ENCODE assay signal across 8 cellular contexts in genomic region chr6:156776470-156776840, GRCh38. TPM values are rescaled to one million over a fixed set of nuclear protein-coding genes. Genes with fewer than 3 reads are reported as not detected.
A peak's percentile ranks its signal among the peaks of the same experiment; 100 is the strongest.
DNase-seq lines count a peak whose midpoint lies in the region; ATAC-seq and TF ChIP-seq lines count a peak whose summit lies in the region.

No MANE protein-coding gene starts in this region.

- H3K27ac Mint-ChIP-seq in CD4-positive, alpha-beta T cell, result peak overlapping the region; percentile 97
- H3K27ac Mint-ChIP-seq in endothelial cell (ENCODE audit: unreplicated experiment), result peak overlapping the region; percentile 100
- H3K27ac Mint-ChIP-seq in natural killer cell, result peak overlapping the region; percentile 92

- ATAC-seq in CD4-positive, alpha-beta T cell (ENCODE audit: poor library complexity), result no peak
- no peak for ATAC-seq in natural killer cell

- H3K36me3 ChIP-seq in SJCRH30, result no peaks in the 10 kb centered on the region

- peaks cover 21% of the 10 kb centered on the region for H3K36me3 Mint-ChIP-seq in CD4-positive, alpha-beta T cell (ENCODE audit: low read depth)
- H3K36me3 Mint-ChIP-seq in endothelial cell (ENCODE audit: low read depth, unreplicated experiment) (peaks cover 12% of the 10 kb centered on the region), natural killer cell (no peaks in the 10 kb centered on the region)

- H3K27me3 ChIP-seq in CD4-positive, alpha-beta T cell (ENCODE audit: control insufficient read depth, insufficient read depth, low read length), result no peaks in the 10 kb centered on the region
- H3K27me3 ChIP-seq in HL-60 (ENCODE audit: insufficient read depth, poor library complexity, severe bottlenecking) (no peaks in the 10 kb centered on the region), SJCRH30 (no peaks in the 10 kb centered on the region)

- intact Hi-C loops in CD4-positive, alpha-beta T cell (cut with DNase I, micrococcal nuclease), result loop anchor here (1.0 to 10.0 kb wide), 8 partner anchors 56 to 1464 kb away; partner anchors contain the start of gene TFB1M (in 2 of the 2)
- intact Hi-C loops in natural killer cell (cut with micrococcal nuclease), result loop anchor here (5.0 kb wide), 1 partner anchor 406 kb away; no protein-coding TSS in a partner anchor

- peaks cover 23% of the 10 kb centered on the region for H3K4me1 ChIP-seq in SJCRH30

- H3K9me3 Mint-ChIP-seq in CD4-positive, alpha-beta T cell, result no peaks in the 10 kb centered on the region
- H3K9me3 Mint-ChIP-seq in endothelial cell (ENCODE audit: unreplicated experiment), result no peaks in the 10 kb centered on the region
- H3K9me3 Mint-ChIP-seq in natural killer cell, result no peaks in the 10 kb centered on the region

- TF ChIP-seq CTCF in CD4-positive, alpha-beta T cell (IDR thresholded peaks at IDR 0.05), result no peak
- TF ChIP-seq CTCF in HL-60 (IDR thresholded peaks at IDR 0.05; ENCODE audit: insufficient read depth, low read length) (no peak), endothelial cell (IDR thresholded peaks at IDR 0.05; ENCODE audit: unreplicated experiment) (no peak), natural killer cell (IDR thresholded peaks at IDR 0.05) (no peak)

- H3K9me3 ChIP-seq in CD4-positive, alpha-beta T cell (ENCODE audit: control insufficient read depth, low read length), result no peaks in the 10 kb centered on the region
- H3K9me3 ChIP-seq in SJCRH30 (replicated peaks), result no peaks in the 10 kb centered on the region

- H3K4me1 Mint-ChIP-seq in CD4-positive, alpha-beta T cell (ENCODE audit: low read depth), result peaks cover 43% of the 10 kb centered on the region
- peaks cover 19% of the 10 kb centered on the region for H3K4me1 Mint-ChIP-seq in endothelial cell (ENCODE audit: unreplicated experiment)
- H3K4me1 Mint-ChIP-seq in natural killer cell, result peaks cover 23 to 33% of the 10 kb centered on the region in 2 donors

- DNase-seq in CD4-positive, alpha-beta T cell, result peak in 2 of 10 experiments; percentile 7 to 19
- DNase-seq in HL-60 (ENCODE audit: low read depth in 1 of 2, low spot score in 1 of 2) (peak in 1 of 2 experiments; percentile 40), SJCRH30 (peak in 1 of 2 experiments; percentile 46), endothelial cell (ENCODE audit: low spot score) (no peak), natural killer cell (no peak), AG08396 (ENCODE audit: low spot score) (no peak)
- no peak for DNase-seq in activated effector memory CD4-positive, alpha-beta T cell treated with Interleukin-2 at 50 U/mL for 16 hours
- DNase-seq in effector CD8-positive, alpha-beta T cell (lab: John Stamatoyannopoulos, UW), result no peak

- H3K4me3 ChIP-seq in HL-60 (replicated peaks; ENCODE audit: insufficient read depth, low read length) (peak overlapping the region; percentile 58), SJCRH30 (peak overlapping the region; percentile 86)

- POLR2A ChIA-PET in CD4-positive, alpha-beta T cell (lab: Charles Lee), result interaction anchor here (0.9 to 6.6 kb wide), 12 partner anchors 13 to 381 kb away, joined by 3 to 141 read pairs (median 4); no protein-coding TSS in a partner anchor

- peak overlapping the region; percentile 91 for H3K4me3 Mint-ChIP-seq in CD4-positive, alpha-beta T cell
- H3K4me3 Mint-ChIP-seq in endothelial cell (ENCODE audit: unreplicated experiment), result peak overlapping the region; percentile 98
- peak overlapping the region; percentile 93 for H3K4me3 Mint-ChIP-seq in natural killer cell

- CTCF ChIA-PET in CD4-positive, alpha-beta T cell (lab: Charles Lee), result interaction anchor here (0.7 to 3.0 kb wide), 7 partner anchors 10 to 234 kb away, joined by 3 to 12 read pairs (median 4); no protein-coding TSS in a partner anchor

- peak overlapping the region; percentile 83 for H3K27ac ChIP-seq in CD4-positive, alpha-beta T cell (ENCODE audit: low read depth, low read length)
- H3K27ac ChIP-seq in HL-60 (replicated peaks), result peak overlapping the region; percentile 98
- H3K27ac ChIP-seq in SJCRH30, result peak overlapping the region; percentile 91

- H3K27me3 Mint-ChIP-seq in CD4-positive, alpha-beta T cell, result no peaks in the 10 kb centered on the region
- peaks cover 23% of the 10 kb centered on the region for H3K27me3 Mint-ChIP-seq in endothelial cell (ENCODE audit: unreplicated experiment)
- H3K27me3 Mint-ChIP-seq in natural killer cell (ENCODE audit: low read depth in 2 of 2), result peaks cover 0 to 4% of the 10 kb centered on the region in 2 donors

RNA-seq across cellular contexts. Expression of gene ARID1B, which starts 0.7 kb away (rescaled TPM):
- 100 to 1,000 TPM; 120 to 125 TPM for total RNA-seq in CD4-positive, alpha-beta T cell
- total RNA-seq in SJCRH30 (2014; rRNA removed; shearing (Covaris generic)), result 24.7 and 28.5 TPM in 2 replicates
- total RNA-seq in endothelial cell (ENCODE audit: unreplicated experiment) (104 TPM), natural killer cell (100 to 1,000 TPM; 180 to 201 (median 189) TPM)
